ENCODE assay signal across 1 cellular context in the genomic region with DNA sequence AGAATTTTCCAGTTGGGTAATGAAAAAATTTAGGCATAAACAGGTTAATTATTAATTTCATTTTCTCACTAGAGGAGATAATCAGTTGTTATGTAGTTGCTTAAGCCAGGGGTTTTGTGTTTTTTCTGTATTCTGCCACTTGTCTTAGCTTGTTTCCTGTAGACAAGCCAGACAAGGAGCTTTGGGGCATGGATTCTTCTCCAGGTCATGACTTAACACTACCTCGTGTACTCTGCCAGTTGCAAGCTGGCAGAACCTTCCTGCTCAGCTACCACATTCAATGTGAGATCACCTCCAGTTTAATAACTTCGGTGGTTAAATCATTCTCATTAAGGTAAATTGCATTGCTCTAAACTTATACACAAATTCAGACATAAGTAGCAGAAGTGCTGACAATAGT.
TF ChIP-seq lines count a peak whose summit lies in the region.

No MANE protein-coding gene starts in this region.

TF ChIP-seq in HepG2, 621 proteins besides CTCF, POLR2A, EP300 and RAD21:
- TF ChIP-seq ZNF782 (CRISPR knock-in tag; IDR thresholded peaks at IDR 0.05; ENCODE audit: borderline replicate concordance) (no peak), DMAP1 (CRISPR knock-in tag; IDR thresholded peaks at IDR 0.05) (no peak), MTA1 (CRISPR knock-in tag; IDR thresholded peaks at IDR 0.05; ENCODE audit: borderline replicate concordance) (no peak), ATM (IDR thresholded peaks at IDR 0.05; ENCODE audit: borderline replicate concordance) (no peak), HOXA7 (CRISPR knock-in tag; IDR thresholded peaks at IDR 0.05) (no peak), MEF2D (CRISPR knock-in tag; IDR thresholded peaks at IDR 0.05) (no peak), ZNF780A (CRISPR knock-in tag; IDR thresholded peaks at IDR 0.05) (no peak), RBM22 (optimal IDR thresholded peaks at IDR 0.05; ENCODE audit: low read length) (no peak), TCF7L2 (IDR thresholded peaks at IDR 0.05; ENCODE audit: low read depth, low read length) (no peak), ELF3 (CRISPR knock-in tag; IDR thresholded peaks at IDR 0.05) (no peak), FOSL1 (CRISPR knock-in tag; IDR thresholded peaks at IDR 0.05; ENCODE audit: borderline replicate concordance) (no peak), ZNF101 (CRISPR knock-in tag; IDR thresholded peaks at IDR 0.05; ENCODE audit: borderline replicate concordance, low read depth) (no peak), THAP11 (CRISPR knock-in tag; IDR thresholded peaks at IDR 0.05) (no peak), ZNF678 (CRISPR knock-in tag; IDR thresholded peaks at IDR 0.05) (no peak), ZFP41 (CRISPR knock-in tag; IDR thresholded peaks at IDR 0.05; ENCODE audit: borderline replicate concordance) (no peak)
- TF ChIP-seq, protein P1, sequence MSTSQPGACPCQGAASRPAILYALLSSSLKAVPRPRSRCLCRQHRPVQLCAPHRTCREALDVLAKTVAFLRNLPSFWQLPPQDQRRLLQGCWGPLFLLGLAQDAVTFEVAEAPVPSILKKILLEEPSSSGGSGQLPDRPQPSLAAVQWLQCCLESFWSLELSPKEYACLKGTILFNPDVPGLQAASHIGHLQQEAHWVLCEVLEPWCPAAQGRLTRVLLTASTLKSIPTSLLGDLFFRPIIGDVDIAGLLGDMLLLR (CRISPR knock-in tag; IDR thresholded peaks at IDR 0.05), result no peak
- TF ChIP-seq, protein P2, sequence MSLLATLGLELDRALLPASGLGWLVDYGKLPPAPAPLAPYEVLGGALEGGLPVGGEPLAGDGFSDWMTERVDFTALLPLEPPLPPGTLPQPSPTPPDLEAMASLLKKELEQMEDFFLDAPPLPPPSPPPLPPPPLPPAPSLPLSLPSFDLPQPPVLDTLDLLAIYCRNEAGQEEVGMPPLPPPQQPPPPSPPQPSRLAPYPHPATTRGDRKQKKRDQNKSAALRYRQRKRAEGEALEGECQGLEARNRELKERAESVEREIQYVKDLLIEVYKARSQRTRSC (CRISPR knock-in tag; IDR thresholded peaks at IDR 0.05; ENCODE audit: low read depth), result no peak
TF ChIP-seq in HepG2: peak in this region for 0.
